ENCODE assay signal across 29 cellular contexts in the genomic region with DNA sequence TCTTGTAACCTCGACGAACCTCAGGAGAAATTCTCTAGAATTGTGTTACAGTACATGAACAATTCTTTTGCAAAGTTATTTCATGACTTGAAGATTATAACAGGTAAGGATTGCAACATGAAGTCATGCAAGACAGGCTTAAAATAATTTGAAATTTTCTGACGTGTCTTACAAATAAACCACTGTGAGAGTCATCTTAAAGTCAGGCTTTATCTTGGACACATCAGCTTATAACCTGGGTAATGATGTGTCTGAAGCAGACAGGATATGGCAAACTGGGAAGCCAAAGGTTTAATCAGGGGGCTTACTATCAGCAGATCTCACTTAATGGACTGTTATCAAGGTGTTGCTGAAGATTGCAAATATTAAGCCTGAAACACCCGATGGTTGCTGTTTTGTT.
DNase-seq lines count a peak whose midpoint lies in the region; ATAC-seq and TF ChIP-seq lines count a peak whose summit lies in the region.
"Had no signal": no experiment of that assay in that cellular context is flagged by ENCODE, and none has a peak within 500 bp of the region (broad histone marks: within the 10 kb centered on the region; RNA-seq: fewer than 3 reads in every experiment).

No MANE protein-coding gene starts in this region.

- H3K36me3 Mint-ChIP-seq in type B pancreatic cell (peaks cover 8% of the 10 kb centered on the region), H9 (ENCODE audit: insufficient read depth in 1 of 3, low read depth in 3 of 3) (no peaks in the 10 kb centered on the region; a peak in 2 of 7 replicates)
- H3K36me3 Mint-ChIP-seq: brain had no signal

- H3K23me2 ChIP-seq in H9 (ENCODE audit: insufficient read length, low read depth, low read length, poor library complexity, severe bottlenecking): no peaks in the 10 kb centered on the region

- intact Hi-C loops in colonic mucosa (cut with DNase I): no loop called here

- DNase-seq in NCI-H69 (lab: John Stamatoyannopoulos, UW) (peak; percentile 44), colonic mucosa (no peak), mesendoderm (peak; percentile 29), type B pancreatic cell (ENCODE audit: extremely low spot score, unreplicated experiment) (no peak), NCI-H526 (lab: John Stamatoyannopoulos, UW) (no peak), H9 (no peak)
- DNase-seq: activated CD4-positive, alpha-beta memory T cell treated with anti-CD3 and anti-CD28 coated beads, Interleukin-2, amount 10 ng/mL, durations not matched to agents 7 days and 5 days; activated CD8-positive, alpha-beta memory T cell treated with anti-CD3 and anti-CD28 coated beads, Interleukin-2, amount 50 U/mL, for 4 hours; activated naive CD4-positive, alpha-beta T cell treated with anti-CD3 and anti-CD28 coated beads for 36 hours; cerebellar nuclear complex; DMS79; GDM1; NCI-H1417 treated with DMSO at 0.1 percent for 48 hours; NCI-H2029 treated with DMSO at 0.1 percent for 48 hours; NCI-H526 treated with DMSO at 0.1 percent for 48 hours; ovary; retina; SHP77 treated with DMSO at 0.1 percent for 48 hours; stimulated activated CD4-positive, alpha-beta T cell treated with anti-CD3 and anti-CD28 coated beads, Interleukin-1b, Interleukin-23, amount 100 ng/mL, for 48 hours; stimulated activated naive CD8-positive, alpha-beta T cell treated with anti-CD3 and anti-CD28 coated beads, Interleukin-15, Interleukin-2, amounts not matched to agents 100 U/mL and 50 U/mL, for 24 hours; testis had no signal

- no peaks in the 10 kb centered on the region for H4K20me1 ChIP-seq in H9 (ENCODE audit: control insufficient read depth, insufficient read depth, insufficient read length)
- H4K20me1 ChIP-seq: BLaER1 had no signal

- H3K4me3 Mint-ChIP-seq in type B pancreatic cell (no peak overlapping the region), H9 (no peak overlapping the region)
- H3K4me3 Mint-ChIP-seq: activated CD4-positive, alpha-beta memory T cell treated with anti-CD3 and anti-CD28 coated beads, Interleukin-2, amount 10 ng/mL, durations not matched to agents 7 days and 5 days; activated naive CD4-positive, alpha-beta T cell treated with anti-CD3 and anti-CD28 coated beads for 36 hours; brain; neural crest cell; T-helper 2 cell treated with Interferon-gamma antibody and Interleukin-4, amounts not matched to agents 5 μg/mL and 100 μg/mL, for 36 hours had no signal

- no peaks in the 10 kb centered on the region for H3K79me1 ChIP-seq in mesendoderm (ENCODE audit: low read length)
- no peaks in the 10 kb centered on the region for H3K79me1 ChIP-seq in H9 (ENCODE audit: insufficient read depth, low read depth, low read length, poor library complexity, severe bottlenecking)

- H3K27ac Mint-ChIP-seq in type B pancreatic cell (peak overlapping the region; percentile 99), H9 (no peak overlapping the region)
- H3K27ac Mint-ChIP-seq: activated CD4-positive, alpha-beta memory T cell treated with anti-CD3 and anti-CD28 coated beads, Interleukin-2, amount 10 ng/mL, durations not matched to agents 7 days and 5 days; activated naive CD4-positive, alpha-beta T cell treated with anti-CD3 and anti-CD28 coated beads for 36 hours; T-helper 2 cell treated with Interferon-gamma antibody and Interleukin-4, amounts not matched to agents 5 μg/mL and 100 μg/mL, for 36 hours had no signal

- no peaks in the 10 kb centered on the region for H3K27me3 Mint-ChIP-seq in type B pancreatic cell
- no peaks in the 10 kb centered on the region for H3K27me3 Mint-ChIP-seq in H9 (ENCODE audit: low read depth)

- H3K27ac ChIP-seq in colonic mucosa (peak overlapping the region; percentile 69), mesendoderm (ENCODE audit: low read depth, low read length) (no peak overlapping the region), H9 (ENCODE audit: insufficient read length, low read depth, low read length) (no peak overlapping the region)
- H3K27ac ChIP-seq: BLaER1, HL-60, KMS-11, ovary, testis, vagina had no signal

- H3K4ac ChIP-seq in mesendoderm (ENCODE audit: low read depth, low read length) (no peak overlapping the region), H9 (ENCODE audit: low read depth, low read length) (no peak overlapping the region)

- H3K9me3 ChIP-seq in colonic mucosa (no peaks in the 10 kb centered on the region), H9 (ENCODE audit: control insufficient read depth, low read depth, low read length) (no peaks in the 10 kb centered on the region)
- H3K9me3 ChIP-seq: BLaER1, ovary, testis, vagina had no signal

- H2BK12ac ChIP-seq in H9 (ENCODE audit: insufficient read length, low read depth, low read length): no peak overlapping the region

- WGBS in mesendoderm (ENCODE audit: extremely low coverage, insufficient coverage, low lambda C conversion rate): no CpG with 5 or more reads among the region's 4 CpGs
- no CpG with 5 or more reads among the region's 4 CpGs for WGBS in H9 (ENCODE audit: extremely low coverage, insufficient read length, low lambda C conversion rate)

- no peak overlapping the region for H2AFZ ChIP-seq in H9 (ENCODE audit: low read length)

- peak overlapping the region in 1 of 2 donors; percentile 22 for H3K9ac ChIP-seq in colonic mucosa (ENCODE audit: low read depth in 2 of 2, low read length in 2 of 2)
- no peak overlapping the region for H3K9ac ChIP-seq in mesendoderm (ENCODE audit: low read length)
- H3K9ac ChIP-seq in H9 (ENCODE audit: extremely low read depth, insufficient read length, low read length): no peak overlapping the region
- H3K9ac ChIP-seq: BLaER1, KMS-11 had no signal

- no peak overlapping the region for H3K23ac ChIP-seq in mesendoderm (ENCODE audit: low read length)
- H3K23ac ChIP-seq in H9 (ENCODE audit: insufficient read length, low read depth, low read length): no peak overlapping the region

- H3K79me2 ChIP-seq in mesendoderm (ENCODE audit: control insufficient read depth, insufficient read depth, low read length): no peaks in the 10 kb centered on the region
- H3K79me2 ChIP-seq in H9 (ENCODE audit: insufficient read depth, low read length): no peaks in the 10 kb centered on the region

- no peak overlapping the region for H4K91ac ChIP-seq in H9 (ENCODE audit: insufficient read length, low read depth, low read length)

- ATAC-seq in HG02571 (IDR thresholded peaks at IDR 0.05; ENCODE audit: unreplicated experiment): no peak
- ATAC-seq: stimulated activated naive CD8-positive, alpha-beta T cell treated with anti-CD3 and anti-CD28 coated beads, Interleukin-15, Interleukin-2, amounts not matched to agents 100 U/mL and 50 U/mL, for 24 hours had no signal

- TF ChIP-seq CTCF in colonic mucosa (IDR thresholded peaks at IDR 0.05) (no peak), type B pancreatic cell (conservative IDR thresholded peaks at IDR 0.05) (no peak), H9 (conservative IDR thresholded peaks at IDR 0.05) (no peak)

- H2BK15ac ChIP-seq in mesendoderm (replicated peaks; ENCODE audit: low read depth) (no peak overlapping the region), H9 (ENCODE audit: low read depth, low read length) (no peak overlapping the region)

- H2BK5ac ChIP-seq in mesendoderm (ENCODE audit: low read length) (no peak overlapping the region), H9 (ENCODE audit: insufficient read length, low read length) (no peak overlapping the region)

- no peak overlapping the region for H3T11ph ChIP-seq in H9 (ENCODE audit: low read length)

- H2AK5ac ChIP-seq in mesendoderm (ENCODE audit: low read length): no peak overlapping the region
- H2AK5ac ChIP-seq in H9 (ENCODE audit: insufficient read length, low read length): no peak overlapping the region

- H3K4me1 ChIP-seq in colonic mucosa (no peaks in the 10 kb centered on the region), mesendoderm (ENCODE audit: control insufficient read depth, low read depth, low read length) (no peaks in the 10 kb centered on the region), H9 (ENCODE audit: insufficient read depth, low read length) (no peaks in the 10 kb centered on the region)
- H3K4me1 ChIP-seq: BLaER1, testis, vagina had no signal

- H3K18ac ChIP-seq in mesendoderm (ENCODE audit: low read length): no peak overlapping the region
- H3K18ac ChIP-seq in H9 (ENCODE audit: insufficient read length, low read depth, low read length): no peak overlapping the region

- no peak overlapping the region for H3K4me2 ChIP-seq in mesendoderm (ENCODE audit: low read length)
- no peak overlapping the region for H3K4me2 ChIP-seq in H9 (ENCODE audit: insufficient read depth, insufficient read length, low read length)
- H3K4me2 ChIP-seq: BLaER1, KMS-11 had no signal

- peaks cover 1% of the 10 kb centered on the region for H3K9me3 Mint-ChIP-seq in type B pancreatic cell
- no peaks in the 10 kb centered on the region for H3K9me3 Mint-ChIP-seq in H9
- H3K9me3 Mint-ChIP-seq: activated naive CD4-positive, alpha-beta T cell treated with anti-CD3 and anti-CD28 coated beads for 36 hours; T-helper 2 cell treated with Interferon-gamma antibody and Interleukin-4, amounts not matched to agents 5 μg/mL and 100 μg/mL, for 36 hours had no signal

- no peak overlapping the region for H3K14ac ChIP-seq in H9 (ENCODE audit: insufficient read depth, low read length)

- no peaks in the 10 kb centered on the region for H3K36me3 ChIP-seq in colonic mucosa
- H3K36me3 ChIP-seq in mesendoderm (ENCODE audit: control insufficient read depth, insufficient read depth, low read length): no peaks in the 10 kb centered on the region
- H3K36me3 ChIP-seq: BLaER1, ovary, vagina had no signal

- no peak overlapping the region for H4K5ac ChIP-seq in mesendoderm (ENCODE audit: low read length)
- H4K5ac ChIP-seq in H9 (ENCODE audit: insufficient read length, low read depth, low read length): no peak overlapping the region

- H2BK120ac ChIP-seq in mesendoderm (ENCODE audit: low read depth, low read length) (no peak overlapping the region), H9 (ENCODE audit: low read depth, low read length, poor library complexity, severe bottlenecking) (no peak overlapping the region)

- H3K56ac ChIP-seq in mesendoderm (ENCODE audit: low read length): no peak overlapping the region
- no peak overlapping the region for H3K56ac ChIP-seq in H9 (ENCODE audit: insufficient read length, low read depth, low read length)

- H2BK20ac ChIP-seq in H9 (ENCODE audit: low read depth, low read length, poor library complexity, severe bottlenecking): no peak overlapping the region

- H3K27me3 ChIP-seq in colonic mucosa: no peaks in the 10 kb centered on the region
- no peaks in the 10 kb centered on the region for H3K27me3 ChIP-seq in mesendoderm (ENCODE audit: insufficient read depth, low read length, poor library complexity)
- H3K27me3 ChIP-seq in H9 (ENCODE audit: insufficient read depth, low read length): no peaks in the 10 kb centered on the region
- H3K27me3 ChIP-seq: BLaER1, ovary, testis, vagina had no signal

- H3K4me3 ChIP-seq in colonic mucosa (no peak overlapping the region), mesendoderm (ENCODE audit: low read length) (no peak overlapping the region)
- H3K4me3 ChIP-seq: BLaER1, ovary, testis, vagina had no signal

- peaks cover 14% of the 10 kb centered on the region for H3K4me1 Mint-ChIP-seq in type B pancreatic cell (ENCODE audit: unreplicated experiment)
- peaks cover 0 to 3% of the 10 kb centered on the region in 2 experiments; a peak in 1 of 4 replicates for H3K4me1 Mint-ChIP-seq in H9
- H3K4me1 Mint-ChIP-seq: activated CD4-positive, alpha-beta memory T cell treated with anti-CD3 and anti-CD28 coated beads, Interleukin-2, amount 10 ng/mL, durations not matched to agents 7 days and 5 days; neural crest cell had no signal

- H4K8ac ChIP-seq in mesendoderm (ENCODE audit: low read depth, low read length) (no peak overlapping the region), H9 (replicated peaks; ENCODE audit: insufficient read length, low read depth, low read length) (no peak overlapping the region)

Comparison
In these comparisons a context has a peak if more than half of its experiments do, and no peak if none do; other contexts are left out.
1. DNase-seq: peak in NCI-H69 (single experiment) and mesendoderm (single experiment); none in colonic mucosa (single experiment), type B pancreatic cell (single experiment), NCI-H526 (0 of 2) and H9 (single experiment).